ENCODE assay signal across 10 cellular contexts in genomic region chr20:25053207-25054132, GRCh38. TPM values are rescaled to one million over a fixed set of nuclear protein-coding genes. Genes with fewer than 3 reads are reported as not detected.
DNase-seq lines count a peak whose midpoint lies in the region; FAIRE-seq and TF ChIP-seq lines count a peak whose summit lies in the region.
"Had no signal": no experiment of that assay in that cellular context is flagged by ENCODE, and none has a peak within 500 bp of the region (broad histone marks: within the 10 kb centered on the region; RNA-seq: fewer than 3 reads in every experiment).

No MANE protein-coding gene starts in this region.

- POLR2A ChIA-PET in HEK293T (lab: Yijun Ruan, JAX), result interaction anchor here (0.7 kb wide), 1 partner anchor 60 kb away, joined by 4 read pairs; no protein-coding TSS in a partner anchor

- H3K27me3 ChIP-seq in HL-60 (ENCODE audit: insufficient read depth, poor library complexity, severe bottlenecking), result no peaks in the 10 kb centered on the region
- no peaks in the 10 kb centered on the region for H3K27me3 ChIP-seq in ascending aorta
- no peaks in the 10 kb centered on the region for H3K27me3 ChIP-seq in suprapubic skin

- TF ChIP-seq POLR2A in suprapubic skin (IDR thresholded peaks at IDR 0.05), result no peak
- no peak for TF ChIP-seq POLR2A in erythroblast (IDR thresholded peaks at IDR 0.05; ENCODE audit: low read length)

- H3K36me3 ChIP-seq in ascending aorta, result no peaks in the 10 kb centered on the region
- no peaks in the 10 kb centered on the region for H3K36me3 ChIP-seq in kidney (ENCODE audit: control insufficient read depth in 1 of 2, insufficient read depth in 2 of 2, low read length in 2 of 2)
- no peaks in the 10 kb centered on the region for H3K36me3 ChIP-seq in suprapubic skin

- no peak for FAIRE-seq in kidney (lab: Jason Lieb, UNC)

- no peak for TF ChIP-seq EP300 in suprapubic skin (IDR thresholded peaks at IDR 0.05)

- DNase-seq in HL-60 (ENCODE audit: low read depth in 1 of 2, low spot score in 1 of 2), result peak in 1 of 2 experiments; percentile 30
- peak in 1 of 2 donors; percentile 88 for DNase-seq in ascending aorta (ENCODE audit: low spot score in 2 of 2)
- peak; percentile 80 for DNase-seq in kidney
- peak in 1 of 2 donors; percentile 69 for DNase-seq in suprapubic skin (ENCODE audit: low spot score in 2 of 2)
- DNase-seq in HEK293T (ENCODE audit: extremely low spot score), result no peak
- no peak for DNase-seq in erythroblast (lab: John Stamatoyannopoulos, UW)
- DNase-seq in SW 1271 (lab: John Stamatoyannopoulos, UW), result no peak
- no peak for DNase-seq in stimulated activated CD4-positive, alpha-beta T cell treated with anti-CD3 and anti-CD28 coated beads, Interleukin-1b, Interleukin-23, amount 100 ng/mL, for 48 hours
- DNase-seq: activated CD8-positive, alpha-beta memory T cell treated with anti-CD3 and anti-CD28 coated beads for 24 hours; NCI-H1417 treated with DMSO at 0.1 percent for 48 hours had no signal

- H3K9ac ChIP-seq in kidney (ENCODE audit: low read length in 2 of 2), result peak overlapping the region in 1 of 2 donors; percentile 14

- H3K27ac ChIP-seq in HL-60 (replicated peaks), result peak overlapping the region; percentile 38
- peak overlapping the region; percentile 92 to 96 for H3K27ac ChIP-seq in ascending aorta
- H3K27ac ChIP-seq in kidney (ENCODE audit: low read depth in 2 of 2, low read length in 2 of 2), result peak overlapping the region; percentile 95 to 96
- H3K27ac ChIP-seq in suprapubic skin, result peak overlapping the region; percentile 87

- H3K4me1 ChIP-seq in ascending aorta (peaks cover 48 to 84% of the 10 kb centered on the region in 2 donors), kidney (ENCODE audit: control insufficient read depth in 1 of 2, insufficient read depth in 1 of 2, low read depth in 1 of 2, low read length in 2 of 2) (peaks cover 60 to 71% of the 10 kb centered on the region in 2 donors), suprapubic skin (peaks cover 89% of the 10 kb centered on the region)

- TF ChIP-seq CTCF in HL-60 (IDR thresholded peaks at IDR 0.05; ENCODE audit: insufficient read depth, low read length) (no peak), ascending aorta (IDR thresholded peaks at IDR 0.05) (no peak), kidney (IDR thresholded peaks at IDR 0.05; ENCODE audit: borderline replicate concordance, extremely low read depth, insufficient read depth) (no peak), suprapubic skin (IDR thresholded peaks at IDR 0.05) (no peak)

- intact Hi-C loops in ascending aorta (cut with DNase I), result loop anchor here (2.0 to 10.0 kb wide), 7 partner anchors 173 to 1899 kb away; partner anchors contain the start of genes NANP, NXT1 and SYNDIG1
- intact Hi-C loops in kidney (cut with DNase I), result no loop called here

- no peaks in the 10 kb centered on the region for H3K9me3 ChIP-seq in ascending aorta
- no peaks in the 10 kb centered on the region for H3K9me3 ChIP-seq in kidney (ENCODE audit: control insufficient read depth in 1 of 2, low read length in 2 of 2)
- H3K9me3 ChIP-seq in suprapubic skin, result no peaks in the 10 kb centered on the region

- no peak overlapping the region for H3K4me3 ChIP-seq in HL-60 (replicated peaks; ENCODE audit: insufficient read depth, low read length)
- H3K4me3 ChIP-seq in ascending aorta, result peak overlapping the region; percentile 18 to 43
- H3K4me3 ChIP-seq in kidney (ENCODE audit: low read length in 2 of 2), result peak overlapping the region in 1 of 2 donors; percentile 15
- H3K4me3 ChIP-seq in suprapubic skin, result no peak overlapping the region

- CTCF ChIA-PET in HEK293T (lab: Yijun Ruan, JAX), result no interaction called here

- 16% methylated on average over 13 of the region's 13 CpGs for WGBS in suprapubic skin

TF ChIP-seq in HEK293T, 16 proteins besides CTCF, POLR2A, EP300 and RAD21:
- no peak for TF ChIP-seq HDGF (IDR thresholded peaks at IDR 0.05; ENCODE audit: borderline replicate concordance)
TF ChIP-seq in HEK293T: peak in this region for 0.

RNA-seq across cellular contexts. Expression of gene ACSS1, which starts 4.5 kb away (rescaled TPM):
- 19.5 TPM for total RNA-seq in ascending aorta
- total RNA-seq in kidney, result 30.6 TPM
- 72.3 TPM for polyA plus RNA-seq in kidney (ENCODE audit: insufficient read depth, low read depth, low replicate concordance)
- total RNA-seq in suprapubic skin, result 10 to 100 TPM; 29.0 to 80.0 (median 47.6) TPM

RNA-seq across cellular contexts. Expression of gene VSX1, which starts 28.5 kb away (rescaled TPM):
- not detected for total RNA-seq in ascending aorta
- total RNA-seq in kidney, result 0.41 TPM
- polyA plus RNA-seq in kidney (ENCODE audit: insufficient read depth, low read depth, low replicate concordance), result not detected
- not detected for total RNA-seq in suprapubic skin

Comparison
In these comparisons a context has a peak if more than half of its experiments do, and no peak if none do; other contexts are left out.
1. H3K27ac ChIP-seq: peak in every context shown above with its lines; median percentile 96 in kidney; 94 in ascending aorta; 87 in suprapubic skin; 38 in HL-60.
2. H3K4me3 ChIP-seq: peak in ascending aorta (2 of 2); none in HL-60 (single experiment) and suprapubic skin (single experiment).